In the genomic region with DNA sequence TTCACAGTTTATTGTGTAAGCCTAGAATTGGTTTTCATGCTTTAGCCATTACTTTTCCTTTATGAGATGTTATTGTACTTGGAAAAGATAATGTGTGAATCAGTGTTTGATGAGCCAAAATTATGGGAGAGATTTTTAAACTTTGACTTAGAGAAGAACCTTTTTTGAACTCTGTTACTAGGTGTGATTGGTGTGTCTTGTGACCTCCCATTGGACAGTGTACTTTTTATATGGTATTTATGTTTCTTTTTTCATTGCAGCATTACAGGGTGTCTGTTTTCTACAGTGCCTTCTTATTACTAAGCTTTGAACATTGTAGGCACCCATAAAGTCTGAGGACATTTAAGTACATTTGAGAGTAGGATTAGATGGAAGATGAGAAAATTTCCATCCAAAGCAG, we compare ENCODE assay signal across 22 cellular contexts.
A peak's percentile ranks its signal among the peaks of the same experiment; 100 is the strongest.
DNase-seq lines count a peak whose midpoint lies in the region; ATAC-seq, FAIRE-seq and TF ChIP-seq lines count a peak whose summit lies in the region.
"Had no signal": no experiment of that assay in that cellular context is flagged by ENCODE, and none has a peak within 500 bp of the region (broad histone marks: within the 10 kb centered on the region; RNA-seq: fewer than 3 reads in every experiment).

No MANE protein-coding gene starts in this region.

- peaks cover 0 to 4% (median 0%) of the 10 kb centered on the region in 4 donors for H3K4me1 ChIP-seq in liver (ENCODE audit: control insufficient read depth in 4 of 4, insufficient read depth in 4 of 4, low read length in 3 of 4)
- no peaks in the 10 kb centered on the region for H3K4me1 ChIP-seq in HepG2 (ENCODE audit: insufficient read depth, low read length)
- peaks cover 16% of the 10 kb centered on the region for H3K4me1 ChIP-seq in mucosa of descending colon (ENCODE audit: low read depth)
- no peaks in the 10 kb centered on the region for H3K4me1 ChIP-seq in neural progenitor cell
- H3K4me1 ChIP-seq: A549, Caco-2 had no signal

- in situ Hi-C loops in HepG2 (cut with HindIII; ENCODE audit: extremely low pct_ligation_motif_present, low pct_unique_long_range_greater_than_20kb): no loop called here

- TF ChIP-seq EP300 in HepG2 (IDR thresholded peaks at IDR 0.05; ENCODE audit: low read depth in 2 of 2, low read length in 2 of 2) (no peak), HepG2 (CRISPR knock-in tag; IDR thresholded peaks at IDR 0.05; ENCODE audit: borderline replicate concordance) (no peak)

- TF ChIP-seq POLR2A in HepG2 (IDR thresholded peaks at IDR 0.05; ENCODE audit: insufficient read depth in 1 of 2, low read depth in 2 of 2, low read length in 2 of 2): no peak

- no peaks in the 10 kb centered on the region for H3F3A ChIP-seq in neural progenitor cell (ENCODE audit: low read depth)

- H3K4me3 ChIP-seq in liver (ENCODE audit: low read depth in 1 of 3, low read length in 3 of 3) (no peak overlapping the region), HepG2 (replicated peaks in 1 of 3; ENCODE audit: insufficient read depth in 1 of 3, low read depth in 2 of 3, low read length in 3 of 3) (no peak overlapping the region), mucosa of descending colon (no peak overlapping the region), neural progenitor cell (no peak overlapping the region)
- H3K4me3 ChIP-seq: A549; BLaER1 treated with 17β-estradiol and CSF1 and Interleukin-3, amounts not matched to agents 10 nM and 100 nM had no signal

- H3K27ac Mint-ChIP-seq in neural progenitor cell: no peak overlapping the region
- H3K27ac Mint-ChIP-seq: B cell; CD4-positive, alpha-beta T cell; CD8-positive, alpha-beta T cell had no signal

- H3K36me3 Mint-ChIP-seq in neural progenitor cell: peaks cover 2% of the 10 kb centered on the region
- H3K36me3 Mint-ChIP-seq: CD8-positive, alpha-beta T cell had no signal

- H2AFZ ChIP-seq in HepG2 (ENCODE audit: low read length): no peak overlapping the region
- no peak overlapping the region for H2AFZ ChIP-seq in neural progenitor cell (replicated peaks)

- H3K27me3 Mint-ChIP-seq in neural progenitor cell (ENCODE audit: insufficient read depth, low read depth): peaks cover 2% of the 10 kb centered on the region
- H3K27me3 Mint-ChIP-seq: CD4-positive, alpha-beta T cell had no signal

- no TSS peak for BruUV-seq in HepG2 (replicated peaks; lab: Mats Ljungman, UMichigan)

- H3K9ac ChIP-seq in liver (ENCODE audit: low read depth in 1 of 2, low read length in 2 of 2): no peak overlapping the region
- H3K9ac ChIP-seq in HepG2 (ENCODE audit: insufficient read depth, low read depth, low read length): no peak overlapping the region
- no peak overlapping the region for H3K9ac ChIP-seq in neural progenitor cell
- H3K9ac ChIP-seq: BLaER1 treated with 17β-estradiol and CSF1 and Interleukin-3, amounts not matched to agents 10 nM and 100 nM had no signal

- H4K20me1 ChIP-seq in HepG2 (ENCODE audit: insufficient read depth, low read length): no peaks in the 10 kb centered on the region
- no peaks in the 10 kb centered on the region for H4K20me1 ChIP-seq in neural progenitor cell (ENCODE audit: low read depth)
- H4K20me1 ChIP-seq: BLaER1 treated with 17β-estradiol and CSF1 and Interleukin-3, amounts not matched to agents 10 nM and 100 nM had no signal

- ATAC-seq in HepG2 (no peak), mucosa of descending colon (peak; percentile 74)
- ATAC-seq: A549; CD8-positive, alpha-beta T cell had no signal

- FAIRE-seq in HepG2 (lab: Jason Lieb, UNC) (no peak), islet of Langerhans (lab: Jason Lieb, UNC) (peak; percentile 21)
- FAIRE-seq: A549, D721Med, G401.6, GM12891, GM19239 had no signal

- CTCF ChIA-PET in HepG2 (lab: Yijun Ruan, JAX; ENCODE audit: low intra/inter-chr PET ratio, low total read pairs): no interaction called here

- no peak overlapping the region for H3K4me3 Mint-ChIP-seq in neural progenitor cell
- H3K4me3 Mint-ChIP-seq: B cell; CD4-positive, alpha-beta T cell; CD8-positive, alpha-beta T cell had no signal

- H3K4me1 Mint-ChIP-seq in neural progenitor cell: no peaks in the 10 kb centered on the region
- H3K4me1 Mint-ChIP-seq: B cell had no signal

- H3K36me3 ChIP-seq in liver (ENCODE audit: control insufficient read depth in 4 of 4, insufficient read depth in 3 of 4, low read depth in 1 of 4, low read length in 3 of 4): no peaks in the 10 kb centered on the region
- H3K36me3 ChIP-seq in HepG2 (replicated peaks in 1 of 2; ENCODE audit: control insufficient read depth in 1 of 2, insufficient read depth in 2 of 2, low read length in 2 of 2): no peaks in the 10 kb centered on the region
- no peaks in the 10 kb centered on the region for H3K36me3 ChIP-seq in mucosa of descending colon (ENCODE audit: low read depth)
- H3K36me3 ChIP-seq in neural progenitor cell: no peaks in the 10 kb centered on the region
- H3K36me3 ChIP-seq: BLaER1 treated with 17β-estradiol and CSF1 and Interleukin-3, amounts not matched to agents 10 nM and 100 nM had no signal

- DNase-seq in HepG2 (ENCODE audit: low spot score) (no peak), mucosa of descending colon (no peak), neural progenitor cell (ENCODE audit: low spot score) (no peak), NCI-H2107 (lab: John Stamatoyannopoulos, UW) (no peak)
- DNase-seq: AML-193; Caco-2; Calu3; CD4-positive, alpha-beta T cell; CD8-positive, alpha-beta T cell; DMS79 treated with DMSO at 0.1 percent for 48 hours; GF-D8 had no signal

- H3K9me3 ChIP-seq in liver (ENCODE audit: control insufficient read depth in 4 of 4, low read length in 3 of 4): no peaks in the 10 kb centered on the region
- no peaks in the 10 kb centered on the region for H3K9me3 ChIP-seq in HepG2 (ENCODE audit: low read length)
- H3K9me3 ChIP-seq in mucosa of descending colon: no peaks in the 10 kb centered on the region
- H3K9me3 ChIP-seq in neural progenitor cell (ENCODE audit: low read depth): no peaks in the 10 kb centered on the region
- H3K9me3 ChIP-seq: A549, Caco-2 had no signal

- no peak for TF ChIP-seq RAD21 in liver (IDR thresholded peaks at IDR 0.05)
- TF ChIP-seq RAD21 in HepG2 (CRISPR knock-in tag; IDR thresholded peaks at IDR 0.05): no peak

- no peaks in the 10 kb centered on the region for H3K27me3 ChIP-seq in liver (ENCODE audit: control insufficient read depth in 4 of 4, insufficient read depth in 4 of 4, low read length in 3 of 4)
- H3K27me3 ChIP-seq in HepG2 (ENCODE audit: control insufficient read depth in 1 of 2, insufficient read depth in 2 of 2, low read length in 2 of 2): no peaks in the 10 kb centered on the region
- H3K27me3 ChIP-seq in neural progenitor cell: no peaks in the 10 kb centered on the region
- H3K27me3 ChIP-seq: BLaER1 treated with 17β-estradiol and CSF1 and Interleukin-3, amounts not matched to agents 10 nM and 100 nM had no signal

- intact Hi-C loops in HepG2 (cut with micrococcal nuclease; ENCODE audit: unreplicated experiment) (no loop called here), mucosa of descending colon (cut with DNase I, micrococcal nuclease) (no loop called here)

- H3K79me2 ChIP-seq in HepG2 (ENCODE audit: insufficient read depth, low read length): no peaks in the 10 kb centered on the region
- no peaks in the 10 kb centered on the region for H3K79me2 ChIP-seq in neural progenitor cell (ENCODE audit: low read depth)

- no peaks in the 10 kb centered on the region for H3K9me3 Mint-ChIP-seq in neural progenitor cell

- no peak overlapping the region for H3K4me2 ChIP-seq in HepG2 (ENCODE audit: low read depth, low read length)
- no peak overlapping the region for H3K4me2 ChIP-seq in neural progenitor cell
- H3K4me2 ChIP-seq: A549; BLaER1 treated with 17β-estradiol and CSF1 and Interleukin-3, amounts not matched to agents 10 nM and 100 nM had no signal

- TF ChIP-seq CTCF in liver (IDR thresholded peaks at IDR 0.05; ENCODE audit: low read depth, low read length, missing input control) (no peak), HepG2 (CRISPR knock-in tag; IDR thresholded peaks at IDR 0.05) (no peak), mucosa of descending colon (IDR thresholded peaks at IDR 0.05) (no peak), neural progenitor cell (IDR thresholded peaks at IDR 0.05) (no peak)

- peak overlapping the region; percentile 35 to 56 for H3K27ac ChIP-seq in liver (ENCODE audit: low read depth in 1 of 2, low read length in 2 of 2)
- H3K27ac ChIP-seq in HepG2 (ENCODE audit: extremely low read length, insufficient read depth, low read length): no peak overlapping the region
- H3K27ac ChIP-seq in neural progenitor cell: no peak overlapping the region
- H3K27ac ChIP-seq: 22Rv1; A549; BLaER1 treated with 17β-estradiol and CSF1 and Interleukin-3, amounts not matched to agents 10 nM and 100 nM; C4-2B had no signal

- POLR2A ChIA-PET in HepG2 (lab: Yijun Ruan, JAX): no interaction called here

TF ChIP-seq in liver, 16 proteins besides CTCF, POLR2A, EP300 and RAD21:
- TF ChIP-seq FOXA2 (IDR thresholded peaks at IDR 0.05) (no peak), TAF1 (conservative IDR thresholded peaks at IDR 0.05) (no peak), EGR1 (IDR thresholded peaks at IDR 0.05; ENCODE audit: low read depth in 2 of 2) (no peak), SP1 (IDR thresholded peaks at IDR 0.05) (no peak), HNF4A (conservative IDR thresholded peaks at IDR 0.05) (no peak), GABPA (IDR thresholded peaks at IDR 0.05 in 1 of 2, conservative IDR thresholded peaks at IDR 0.05 in 1 of 2) (no peak), RXRA (IDR thresholded peaks at IDR 0.05) (no peak), JUND (IDR thresholded peaks at IDR 0.05) (no peak)
- TF ChIP-seq, protein P1, sequence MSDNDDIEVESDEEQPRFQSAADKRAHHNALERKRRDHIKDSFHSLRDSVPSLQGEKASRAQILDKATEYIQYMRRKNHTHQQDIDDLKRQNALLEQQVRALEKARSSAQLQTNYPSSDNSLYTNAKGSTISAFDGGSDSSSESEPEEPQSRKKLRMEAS (IDR thresholded peaks at IDR 0.05): no peak

TF ChIP-seq in HepG2, 621 proteins besides CTCF, POLR2A, EP300 and RAD21 (continues in another document):
- no peak for TF ChIP-seq KDM1A (CRISPR knock-in tag; IDR thresholded peaks at IDR 0.05)
- no peak for TF ChIP-seq ZNF766 (CRISPR knock-in tag; IDR thresholded peaks at IDR 0.05; ENCODE audit: borderline replicate concordance)
- no peak for TF ChIP-seq ZNF75D (CRISPR knock-in tag; IDR thresholded peaks at IDR 0.05; ENCODE audit: borderline replicate concordance)
- TF ChIP-seq EEA1 (CRISPR knock-in tag; IDR thresholded peaks at IDR 0.05; ENCODE audit: borderline replicate concordance): no peak
- TF ChIP-seq ONECUT2 (CRISPR knock-in tag; IDR thresholded peaks at IDR 0.05): no peak
- no peak for TF ChIP-seq ZNF329 (CRISPR knock-in tag; IDR thresholded peaks at IDR 0.05; ENCODE audit: low read depth)
- no peak for TF ChIP-seq NFE2L2 (IDR thresholded peaks at IDR 0.05; ENCODE audit: low read length)
- no peak for TF ChIP-seq CHD4 (IDR thresholded peaks at IDR 0.05; ENCODE audit: borderline replicate concordance, low read length)
- TF ChIP-seq ZBTB20 (CRISPR knock-in tag; IDR thresholded peaks at IDR 0.05; ENCODE audit: borderline replicate concordance, low read depth): no peak
- TF ChIP-seq NFIB (CRISPR knock-in tag; IDR thresholded peaks at IDR 0.05; ENCODE audit: borderline replicate concordance): no peak
- no peak for TF ChIP-seq ZC3H4 (CRISPR knock-in tag; IDR thresholded peaks at IDR 0.05; ENCODE audit: borderline replicate concordance)
- no peak for TF ChIP-seq NCOR1 (IDR thresholded peaks at IDR 0.05; ENCODE audit: borderline replicate concordance, low read length)

Comparison
In these comparisons a context has a peak if more than half of its experiments do, and no peak if none do; other contexts are left out.
1. H3K27ac ChIP-seq: peak in liver (2 of 2); none in HepG2 (single experiment) and neural progenitor cell (single experiment).